ENCODE assay signal across 23 cellular contexts in genomic region chr4:58566260-58566659, GRCh38.
"Had no signal": no experiment of that assay in that cellular context is flagged by ENCODE, and none has a peak within 500 bp of the region (broad histone marks: within the 10 kb centered on the region; RNA-seq: fewer than 3 reads in every experiment).

No MANE protein-coding gene starts in this region.

- H3K27me3 ChIP-seq: esophagus muscularis mucosa, foreskin keratinocyte, gastroesophageal sphincter, heart left ventricle, hepatocyte, left lung, neutrophil, right lobe of liver, tibial nerve, upper lobe of left lung had no signal

- H3K4me3 ChIP-seq: esophagus muscularis mucosa, gastroesophageal sphincter, heart left ventricle, hepatocyte, left lung, mucosa of descending colon, right lobe of liver, thoracic aorta, tibial nerve, upper lobe of left lung had no signal

- H2AFZ ChIP-seq: hepatocyte, parathyroid adenoma had no signal

- H3K36me3 ChIP-seq: esophagus muscularis mucosa, gastroesophageal sphincter, heart left ventricle, left lung, neutrophil, right lobe of liver, thoracic aorta, tibial nerve, upper lobe of left lung had no signal

- DNase-seq: dermis blood vessel endothelial cell; effector memory CD4-positive, alpha-beta T cell; foreskin keratinocyte; heart left ventricle; left cardiac atrium; left lung; mesenchymal stem cell; mucosa of descending colon; naive B cell; right lobe of liver; small intestine; stimulated activated CD4-positive, alpha-beta T cell treated with anti-CD3 and anti-CD28 coated beads, Interleukin-15, amount 100 ng/mL, for 24 hours; stimulated activated CD4-positive, alpha-beta T cell treated with anti-CD3 and anti-CD28 coated beads, Interleukin-2, amount 100 ng/mL, for 48 hours; stimulated activated naive B cell treated with anti-CD40 and anti-IgM and Interleukin-4, amounts not matched to agents 10 μg/mL and 1 μg/mL and 100 μg/mL, for 72 hours; upper lobe of left lung had no signal

- H3K4me1 ChIP-seq: esophagus muscularis mucosa, foreskin keratinocyte, gastroesophageal sphincter, heart left ventricle, left lung, parathyroid adenoma, right lobe of liver, tibial nerve, upper lobe of left lung had no signal

- H3K79me2 ChIP-seq: hepatocyte, parathyroid adenoma had no signal

- H3K27ac ChIP-seq: esophagus muscularis mucosa, foreskin keratinocyte, gastroesophageal sphincter, heart left ventricle, left lung, neutrophil, parathyroid adenoma, right lobe of liver, thoracic aorta, tibial nerve, upper lobe of left lung had no signal

- ATAC-seq: foreskin keratinocyte; gastroesophageal sphincter; heart left ventricle; left cardiac atrium; left lung; mucosa of descending colon; natural killer cell treated with Interleukin-12 subunit alpha and Interleukin-12 subunit beta and Interleukin-15 and Interleukin-18, amount 100 ng/mL, for 72 hours; right lobe of liver; stimulated activated naive B cell treated with anti-CD40 and anti-IgM and Interleukin-4, amounts not matched to agents 10 μg/mL and 1 μg/mL and 100 μg/mL, for 72 hours had no signal

- H3K9ac ChIP-seq: parathyroid adenoma had no signal

- H3K9me3 ChIP-seq: mucosa of descending colon, neutrophil, right lobe of liver, thoracic aorta, upper lobe of left lung had no signal

- H3K4me2 ChIP-seq: hepatocyte had no signal
